ENCODE assay signal across 1 cellular context in genomic region chr5:1118738-1119137, GRCh38.
A peak's percentile ranks its signal among the peaks of the same experiment; 100 is the strongest.
TF ChIP-seq lines count a peak whose summit lies in the region.

No MANE protein-coding gene starts in this region.

TF ChIP-seq in HEK293, 187 proteins besides CTCF, POLR2A, EP300 and RAD21 (continued from another document):
- no peak for TF ChIP-seq OSR2 (tag by site-specific recombination; IDR thresholded peaks at IDR 0.05)
- TF ChIP-seq ZNF292 (tag by site-specific recombination; IDR thresholded peaks at IDR 0.05; ENCODE audit: borderline replicate concordance, low read depth): no peak
- TF ChIP-seq ZNF341 (tag by site-specific recombination; IDR thresholded peaks at IDR 0.05; ENCODE audit: low read depth): peak; percentile 89
- peak; percentile 85 for TF ChIP-seq KLF10 (tag by site-specific recombination; IDR thresholded peaks at IDR 0.05)
- no peak for TF ChIP-seq SCRT2 (tag by site-specific recombination; IDR thresholded peaks at IDR 0.05)
- no peak for TF ChIP-seq ZNF112 (tag by site-specific recombination; IDR thresholded peaks at IDR 0.05)
- TF ChIP-seq ZNF670 (tag by site-specific recombination; IDR thresholded peaks at IDR 0.05; ENCODE audit: low read depth): no peak
- no peak for TF ChIP-seq ZNF221 (tag by site-specific recombination; IDR thresholded peaks at IDR 0.05; ENCODE audit: borderline replicate concordance)
- no peak for TF ChIP-seq ZNF660 (tag by site-specific recombination; IDR thresholded peaks at IDR 0.05)
- no peak for TF ChIP-seq ZNF830 (tag by site-specific recombination; IDR thresholded peaks at IDR 0.05; ENCODE audit: low read depth)
- no peak for TF ChIP-seq ZNF391 (tag by site-specific recombination; IDR thresholded peaks at IDR 0.05; ENCODE audit: borderline replicate concordance, low read depth)
- no peak for TF ChIP-seq ZNF501 (tag by site-specific recombination; IDR thresholded peaks at IDR 0.05)
- no peak for TF ChIP-seq KLF7 (tag by site-specific recombination; IDR thresholded peaks at IDR 0.05; ENCODE audit: borderline replicate concordance)
- TF ChIP-seq PRDM4 (tag by site-specific recombination; IDR thresholded peaks at IDR 0.05): no peak
- TF ChIP-seq ZNF561 (tag by site-specific recombination; IDR thresholded peaks at IDR 0.05; ENCODE audit: borderline replicate concordance): no peak
- TF ChIP-seq HOXA7 (CRISPR knock-in tag; IDR thresholded peaks at IDR 0.05; ENCODE audit: borderline replicate concordance): no peak
- TF ChIP-seq ZNF785 (tag by site-specific recombination; IDR thresholded peaks at IDR 0.05): no peak
- TF ChIP-seq ZNF658 (tag by site-specific recombination; IDR thresholded peaks at IDR 0.05): no peak
- TF ChIP-seq SCRT1 (tag by site-specific recombination; IDR thresholded peaks at IDR 0.05; ENCODE audit: borderline replicate concordance): no peak
- no peak for TF ChIP-seq HOXC10 (CRISPR knock-in tag; IDR thresholded peaks at IDR 0.05)
- TF ChIP-seq ZBTB7A (tag by site-specific recombination; IDR thresholded peaks at IDR 0.05; ENCODE audit: low read depth): no peak
- TF ChIP-seq ELK4 (IDR thresholded peaks at IDR 0.05; ENCODE audit: borderline replicate concordance, low read depth, low read length): no peak
- peak; percentile 78 for TF ChIP-seq ZFHX2 (tag by site-specific recombination; conservative IDR thresholded peaks at IDR 0.05)
- TF ChIP-seq ZNF175 (tag by site-specific recombination; IDR thresholded peaks at IDR 0.05): no peak
- TF ChIP-seq, protein P1, sequence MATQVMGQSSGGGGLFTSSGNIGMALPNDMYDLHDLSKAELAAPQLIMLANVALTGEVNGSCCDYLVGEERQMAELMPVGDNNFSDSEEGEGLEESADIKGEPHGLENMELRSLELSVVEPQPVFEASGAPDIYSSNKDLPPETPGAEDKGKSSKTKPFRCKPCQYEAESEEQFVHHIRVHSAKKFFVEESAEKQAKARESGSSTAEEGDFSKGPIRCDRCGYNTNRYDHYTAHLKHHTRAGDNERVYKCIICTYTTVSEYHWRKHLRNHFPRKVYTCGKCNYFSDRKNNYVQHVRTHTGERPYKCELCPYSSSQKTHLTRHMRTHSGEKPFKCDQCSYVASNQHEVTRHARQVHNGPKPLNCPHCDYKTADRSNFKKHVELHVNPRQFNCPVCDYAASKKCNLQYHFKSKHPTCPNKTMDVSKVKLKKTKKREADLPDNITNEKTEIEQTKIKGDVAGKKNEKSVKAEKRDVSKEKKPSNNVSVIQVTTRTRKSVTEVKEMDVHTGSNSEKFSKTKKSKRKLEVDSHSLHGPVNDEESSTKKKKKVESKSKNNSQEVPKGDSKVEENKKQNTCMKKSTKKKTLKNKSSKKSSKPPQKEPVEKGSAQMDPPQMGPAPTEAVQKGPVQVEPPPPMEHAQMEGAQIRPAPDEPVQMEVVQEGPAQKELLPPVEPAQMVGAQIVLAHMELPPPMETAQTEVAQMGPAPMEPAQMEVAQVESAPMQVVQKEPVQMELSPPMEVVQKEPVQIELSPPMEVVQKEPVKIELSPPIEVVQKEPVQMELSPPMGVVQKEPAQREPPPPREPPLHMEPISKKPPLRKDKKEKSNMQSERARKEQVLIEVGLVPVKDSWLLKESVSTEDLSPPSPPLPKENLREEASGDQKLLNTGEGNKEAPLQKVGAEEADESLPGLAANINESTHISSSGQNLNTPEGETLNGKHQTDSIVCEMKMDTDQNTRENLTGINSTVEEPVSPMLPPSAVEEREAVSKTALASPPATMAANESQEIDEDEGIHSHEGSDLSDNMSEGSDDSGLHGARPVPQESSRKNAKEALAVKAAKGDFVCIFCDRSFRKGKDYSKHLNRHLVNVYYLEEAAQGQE (tag by site-specific recombination; IDR thresholded peaks at IDR 0.05): no peak
- TF ChIP-seq SP7 (tag by site-specific recombination; IDR thresholded peaks at IDR 0.05): no peak
- TF ChIP-seq KLF9 (tag by site-specific recombination; IDR thresholded peaks at IDR 0.05; ENCODE audit: low read depth): peak; percentile 91
- TF ChIP-seq BCL11A (tag by site-specific recombination; IDR thresholded peaks at IDR 0.05; ENCODE audit: low read depth): no peak
- TF ChIP-seq ZNF677 (tag by site-specific recombination; IDR thresholded peaks at IDR 0.05): no peak
- TF ChIP-seq, protein P2, sequence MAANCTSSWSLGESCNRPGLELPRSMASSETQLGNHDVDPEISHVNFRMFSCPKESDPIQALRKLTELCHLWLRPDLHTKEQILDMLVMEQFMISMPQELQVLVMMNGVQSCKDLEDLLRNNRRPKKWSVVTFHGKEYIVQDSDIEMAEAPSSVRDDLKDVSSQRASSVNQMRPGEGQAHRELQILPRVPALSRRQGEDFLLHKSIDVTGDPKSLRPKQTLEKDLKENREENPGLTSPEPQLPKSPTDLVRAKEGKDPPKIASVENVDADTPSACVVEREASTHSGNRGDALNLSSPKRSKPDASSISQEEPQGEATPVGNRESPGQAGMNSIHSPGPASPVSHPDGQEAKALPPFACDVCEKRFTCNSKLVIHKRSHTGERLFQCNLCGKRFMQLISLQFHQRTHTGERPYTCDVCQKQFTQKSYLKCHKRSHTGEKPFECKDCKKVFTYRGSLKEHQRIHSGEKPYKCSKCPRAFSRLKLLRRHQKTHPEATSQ (tag by site-specific recombination; IDR thresholded peaks at IDR 0.05): no peak
- no peak for TF ChIP-seq ZNF449 (tag by site-specific recombination; IDR thresholded peaks at IDR 0.05)
- TF ChIP-seq FEZF1 (tag by site-specific recombination; IDR thresholded peaks at IDR 0.05): no peak
- TF ChIP-seq ZNF184 (tag by site-specific recombination; IDR thresholded peaks at IDR 0.05): no peak
- TF ChIP-seq SP3 (tag by site-specific recombination; IDR thresholded peaks at IDR 0.05): no peak
- TF ChIP-seq ZNF23 (tag by site-specific recombination; IDR thresholded peaks at IDR 0.05; ENCODE audit: borderline replicate concordance): no peak
- no peak for TF ChIP-seq ZNF350 (tag by site-specific recombination; IDR thresholded peaks at IDR 0.05)
TF ChIP-seq in HEK293: peak in this region for 19.
